In the genomic region with DNA sequence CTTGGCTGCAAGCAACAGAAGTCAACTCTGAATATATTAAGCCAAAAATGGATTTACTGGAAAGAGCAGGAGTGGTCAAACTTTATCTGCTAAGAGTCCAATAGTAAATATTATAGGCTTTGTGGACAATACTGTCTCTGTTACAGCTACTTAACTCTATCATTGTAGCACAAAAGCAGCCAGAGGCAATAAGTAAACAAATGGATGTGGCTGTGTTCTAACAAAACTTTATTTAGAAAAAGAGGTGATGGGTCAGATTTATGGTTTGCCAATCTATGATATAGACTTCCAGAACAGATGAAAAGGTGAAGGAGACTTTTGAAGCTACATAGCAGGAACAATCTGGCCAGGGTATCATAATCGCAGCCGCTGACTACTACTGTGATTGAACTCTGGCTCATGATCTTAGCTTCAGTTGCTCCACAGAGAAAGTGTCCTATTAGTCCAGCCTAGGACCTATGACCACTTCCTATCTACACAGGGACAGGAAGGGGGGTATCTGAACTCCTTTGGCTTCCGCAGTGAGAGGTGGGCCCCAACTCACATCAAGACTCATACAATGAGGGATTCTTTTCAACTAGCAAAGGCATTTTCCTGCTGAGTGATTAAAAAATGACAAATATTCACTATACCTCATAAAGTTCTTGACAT, we compare ENCODE assay signal across 23 cellular contexts.
DNase-seq lines count a peak whose midpoint lies in the region; ATAC-seq, FAIRE-seq and TF ChIP-seq lines count a peak whose summit lies in the region.
"Had no signal": no experiment of that assay in that cellular context is flagged by ENCODE, and none has a peak within 500 bp of the region (broad histone marks: within the 10 kb centered on the region; RNA-seq: fewer than 3 reads in every experiment).

No MANE protein-coding gene starts in this region.

- no peak for TF ChIP-seq RAD21 in HepG2 (CRISPR knock-in tag; IDR thresholded peaks at IDR 0.05)

- FAIRE-seq in HepG2 (lab: Jason Lieb, UNC) = peak; percentile 15
- FAIRE-seq in astrocyte (lab: Jason Lieb, UNC) = peak; percentile 60
- FAIRE-seq: GM12878, GM12892, GM18507 had no signal

- H3K4me1 Mint-ChIP-seq in astrocyte (ENCODE audit: low read depth, unreplicated experiment) = peaks cover 2% of the 10 kb centered on the region
- H3K4me1 Mint-ChIP-seq: B cell had no signal

- H2AFZ ChIP-seq in HepG2 (ENCODE audit: low read length) (no peak overlapping the region), astrocyte (ENCODE audit: low read depth, low read length) (no peak overlapping the region)

- in situ Hi-C loops in HepG2 (cut with HindIII; ENCODE audit: extremely low pct_ligation_motif_present, low pct_unique_long_range_greater_than_20kb) = no loop called here

- H3K79me2 ChIP-seq in HepG2 (ENCODE audit: insufficient read depth, low read length) (no peaks in the 10 kb centered on the region), astrocyte (ENCODE audit: insufficient read depth, low read length) (no peaks in the 10 kb centered on the region)

- TF ChIP-seq POLR2A in HepG2 (IDR thresholded peaks at IDR 0.05; ENCODE audit: insufficient read depth in 1 of 2, low read depth in 2 of 2, low read length in 2 of 2) (no peak), right lobe of liver (IDR thresholded peaks at IDR 0.05) (no peak)

- H3K4me2 ChIP-seq in HepG2 (ENCODE audit: low read depth, low read length) (peak overlapping the region; percentile 27), astrocyte (ENCODE audit: low read length) (no peak overlapping the region)
- H3K4me2 ChIP-seq: A549; BLaER1 treated with 17β-estradiol and CSF1 and Interleukin-3, amounts not matched to agents 10 nM and 100 nM had no signal

- H3K4me1 ChIP-seq in HepG2 (ENCODE audit: insufficient read depth, low read length) = peaks cover 62% of the 10 kb centered on the region
- no peaks in the 10 kb centered on the region for H3K4me1 ChIP-seq in right lobe of liver
- H3K4me1 ChIP-seq in astrocyte (ENCODE audit: insufficient read depth, low read length) = no peaks in the 10 kb centered on the region
- H3K4me1 ChIP-seq: A549; BLaER1 treated with 17β-estradiol and CSF1 and Interleukin-3, amounts not matched to agents 10 nM and 100 nM had no signal

- no peaks in the 10 kb centered on the region for H3K36me3 Mint-ChIP-seq in astrocyte (ENCODE audit: low read depth, unreplicated experiment)
- H3K36me3 Mint-ChIP-seq: CD8-positive, alpha-beta T cell had no signal

- H3K27ac Mint-ChIP-seq in astrocyte (ENCODE audit: unreplicated experiment) = no peak overlapping the region
- H3K27ac Mint-ChIP-seq: B cell; CD4-positive, alpha-beta T cell; CD8-positive, alpha-beta T cell had no signal

- TF ChIP-seq EP300 in HepG2 (IDR thresholded peaks at IDR 0.05; ENCODE audit: low read depth in 2 of 2, low read length in 2 of 2) (peak in 1 of 2 experiments; percentile 25; a peak in 1 of 4 replicates), HepG2 (CRISPR knock-in tag; IDR thresholded peaks at IDR 0.05; ENCODE audit: borderline replicate concordance) (no peak)

- TF ChIP-seq CTCF in HepG2 (CRISPR knock-in tag; IDR thresholded peaks at IDR 0.05) = no peak
- no peak for TF ChIP-seq CTCF in right lobe of liver (IDR thresholded peaks at IDR 0.05)
- TF ChIP-seq CTCF in astrocyte (IDR thresholded peaks at IDR 0.05; ENCODE audit: insufficient read depth, low read depth, low read length) = no peak

- H3K36me3 ChIP-seq in HepG2 (replicated peaks in 1 of 2; ENCODE audit: control insufficient read depth in 1 of 2, insufficient read depth in 2 of 2, low read length in 2 of 2) (no peaks in the 10 kb centered on the region), right lobe of liver (no peaks in the 10 kb centered on the region), astrocyte (ENCODE audit: insufficient read depth, low read length) (no peaks in the 10 kb centered on the region)
- H3K36me3 ChIP-seq: BLaER1 treated with 17β-estradiol and CSF1 and Interleukin-3, amounts not matched to agents 10 nM and 100 nM had no signal

- no peak overlapping the region for H3K4me3 ChIP-seq in HepG2 (replicated peaks in 1 of 3; ENCODE audit: insufficient read depth in 1 of 3, low read depth in 2 of 3, low read length in 3 of 3)
- no peak overlapping the region for H3K4me3 ChIP-seq in right lobe of liver
- H3K4me3 ChIP-seq in astrocyte (ENCODE audit: insufficient read depth, low read depth, low read length) = no peak overlapping the region
- H3K4me3 ChIP-seq: A549; BLaER1 treated with 17β-estradiol and CSF1 and Interleukin-3, amounts not matched to agents 10 nM and 100 nM; GM12878 had no signal

- no TSS peak for BruUV-seq in HepG2 (replicated peaks; lab: Mats Ljungman, UMichigan)

- POLR2A ChIA-PET in HepG2 (lab: Yijun Ruan, JAX) = interaction anchor here (1.8 kb wide), 1 partner anchor 52 kb away, joined by 7 read pairs; no protein-coding TSS in a partner anchor

- H4K20me1 ChIP-seq in HepG2 (ENCODE audit: insufficient read depth, low read length) (no peaks in the 10 kb centered on the region), astrocyte (ENCODE audit: insufficient read depth, low read length) (no peaks in the 10 kb centered on the region)

- H3K27ac ChIP-seq in HepG2 (ENCODE audit: extremely low read length, insufficient read depth, low read length) (peak overlapping the region; percentile 57), right lobe of liver (no peak overlapping the region), astrocyte (ENCODE audit: low read depth, low read length) (no peak overlapping the region)
- H3K27ac ChIP-seq: 22Rv1; A549; BLaER1 treated with 17β-estradiol and CSF1 and Interleukin-3, amounts not matched to agents 10 nM and 100 nM; C4-2B had no signal

- peak; percentile 69 for ATAC-seq in HepG2
- no peak for ATAC-seq in right lobe of liver
- ATAC-seq: A549; CD8-positive, alpha-beta T cell; GM12878 had no signal

- intact Hi-C loops in HepG2 (cut with micrococcal nuclease; ENCODE audit: unreplicated experiment) = loop anchor here (10.0 kb wide), 1 partner anchor 188 kb away; the partner anchor contains the start of genes COL4A5 and COL4A6
- intact Hi-C loops in right lobe of liver (cut with DNase I) = no loop called here

- H3K9me3 ChIP-seq in HepG2 (ENCODE audit: low read length) (no peaks in the 10 kb centered on the region), right lobe of liver (no peaks in the 10 kb centered on the region), astrocyte (ENCODE audit: insufficient read depth, low read depth, low read length) (no peaks in the 10 kb centered on the region)
- H3K9me3 ChIP-seq: A549; BLaER1 treated with 17β-estradiol and CSF1 and Interleukin-3, amounts not matched to agents 10 nM and 100 nM had no signal

- WGBS in HepG2 (ENCODE audit: low lambda C conversion rate) = 41% methylated on average over 3 of the region's 3 CpGs
- 85% methylated on average over 3 of the region's 3 CpGs for WGBS in right lobe of liver (ENCODE audit: insufficient coverage, low coverage, low lambda C conversion rate, missing lambda C conversion rate)

- peaks cover 2% of the 10 kb centered on the region for H3K9me3 Mint-ChIP-seq in astrocyte (ENCODE audit: unreplicated experiment)
- H3K9me3 Mint-ChIP-seq: CD4-positive, alpha-beta T cell; CD8-positive, alpha-beta T cell had no signal

- CTCF ChIA-PET in HepG2 (lab: Yijun Ruan, JAX; ENCODE audit: low intra/inter-chr PET ratio, low total read pairs) = no interaction called here

- H3K9ac ChIP-seq in HepG2 (ENCODE audit: insufficient read depth, low read depth, low read length) (0 out of 2 replicates have a peak overlapping the region, but pooled peaks have one; percentile 15), astrocyte (ENCODE audit: low read length) (no peak overlapping the region)
- H3K9ac ChIP-seq: BLaER1 treated with 17β-estradiol and CSF1 and Interleukin-3, amounts not matched to agents 10 nM and 100 nM had no signal

- H3K4me3 Mint-ChIP-seq in astrocyte (ENCODE audit: unreplicated experiment) = no peak overlapping the region
- H3K4me3 Mint-ChIP-seq: B cell; CD4-positive, alpha-beta T cell; CD8-positive, alpha-beta T cell had no signal

- DNase-seq in HepG2 (ENCODE audit: low spot score) (peak; percentile 50), right lobe of liver (no peak), astrocyte (ENCODE audit: low read depth) (no peak), NCI-H345 (lab: John Stamatoyannopoulos, UW) (no peak)
- no peak for DNase-seq in activated CD4-positive, CD25-positive, alpha-beta regulatory T cell treated with anti-CD3 and anti-CD28 coated beads, Interleukin-2, amount 50 U/mL, for 72 hours
- DNase-seq: AML-193; CD4-positive, alpha-beta T cell; CD8-positive, alpha-beta T cell; COR-L47; DMS 273 treated with DMSO at 0.1 percent for 48 hours; DMS153; DMS79; DND-41; EL; GDM1 had no signal

- H3K27me3 Mint-ChIP-seq in astrocyte (ENCODE audit: low read depth, unreplicated experiment) = no peaks in the 10 kb centered on the region
- H3K27me3 Mint-ChIP-seq: B cell had no signal

- no peaks in the 10 kb centered on the region for H3K27me3 ChIP-seq in HepG2 (ENCODE audit: control insufficient read depth in 1 of 2, insufficient read depth in 2 of 2, low read length in 2 of 2)
- H3K27me3 ChIP-seq in right lobe of liver = peaks cover 0 to 2% of the 10 kb centered on the region in 2 donors
- H3K27me3 ChIP-seq in astrocyte (ENCODE audit: insufficient read depth, low read length) = no peaks in the 10 kb centered on the region

TF ChIP-seq in HepG2, 621 proteins besides CTCF, POLR2A, EP300 and RAD21 (continues in another document):
- no peak for TF ChIP-seq POLR2AphosphoS5 (IDR thresholded peaks at IDR 0.05; ENCODE audit: low read depth, low read length)
- TF ChIP-seq WIZ (CRISPR knock-in tag; IDR thresholded peaks at IDR 0.05) = no peak
- TF ChIP-seq ZNF570 (CRISPR knock-in tag; IDR thresholded peaks at IDR 0.05; ENCODE audit: borderline replicate concordance) = no peak
- TF ChIP-seq KLF15 (CRISPR knock-in tag; IDR thresholded peaks at IDR 0.05; ENCODE audit: borderline replicate concordance) = no peak
- TF ChIP-seq, protein P1, sequence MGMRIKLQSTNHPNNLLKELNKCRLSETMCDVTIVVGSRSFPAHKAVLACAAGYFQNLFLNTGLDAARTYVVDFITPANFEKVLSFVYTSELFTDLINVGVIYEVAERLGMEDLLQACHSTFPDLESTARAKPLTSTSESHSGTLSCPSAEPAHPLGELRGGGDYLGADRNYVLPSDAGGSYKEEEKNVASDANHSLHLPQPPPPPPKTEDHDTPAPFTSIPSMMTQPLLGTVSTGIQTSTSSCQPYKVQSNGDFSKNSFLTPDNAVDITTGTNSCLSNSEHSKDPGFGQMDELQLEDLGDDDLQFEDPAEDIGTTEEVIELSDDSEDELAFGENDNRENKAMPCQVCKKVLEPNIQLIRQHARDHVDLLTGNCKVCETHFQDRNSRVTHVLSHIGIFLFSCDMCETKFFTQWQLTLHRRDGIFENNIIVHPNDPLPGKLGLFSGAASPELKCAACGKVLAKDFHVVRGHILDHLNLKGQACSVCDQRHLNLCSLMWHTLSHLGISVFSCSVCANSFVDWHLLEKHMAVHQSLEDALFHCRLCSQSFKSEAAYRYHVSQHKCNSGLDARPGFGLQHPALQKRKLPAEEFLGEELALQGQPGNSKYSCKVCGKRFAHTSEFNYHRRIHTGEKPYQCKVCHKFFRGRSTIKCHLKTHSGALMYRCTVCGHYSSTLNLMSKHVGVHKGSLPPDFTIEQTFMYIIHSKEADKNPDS (CRISPR knock-in tag; IDR thresholded peaks at IDR 0.05) = no peak
- TF ChIP-seq ZFP37 (CRISPR knock-in tag; IDR thresholded peaks at IDR 0.05; ENCODE audit: borderline replicate concordance) = no peak
